21 cellular contexts compared by ENCODE assay signal in the genomic region with DNA sequence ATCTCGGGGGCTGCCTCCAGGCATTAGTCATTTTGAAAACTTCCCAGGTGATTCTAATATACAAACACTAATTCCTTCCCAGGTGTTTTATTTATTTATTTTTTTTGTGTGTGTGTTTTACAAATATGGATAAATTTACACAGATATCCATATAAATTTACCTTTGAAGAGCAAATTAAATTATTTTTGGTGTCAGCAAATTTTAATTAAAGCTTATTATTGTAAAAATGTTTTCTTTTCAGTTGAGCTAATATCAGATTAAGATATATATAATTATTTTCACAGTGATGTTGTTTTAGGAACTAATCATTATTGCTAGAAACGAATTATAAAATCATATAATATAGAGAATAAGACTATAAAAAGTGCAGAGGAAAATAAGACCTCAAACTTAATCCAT.
DNase-seq lines count a peak whose midpoint lies in the region; ATAC-seq, FAIRE-seq and TF ChIP-seq lines count a peak whose summit lies in the region.
"Had no signal": no experiment of that assay in that cellular context is flagged by ENCODE, and none has a peak within 500 bp of the region (broad histone marks: within the 10 kb centered on the region; RNA-seq: fewer than 3 reads in every experiment).

No MANE protein-coding gene starts in this region.

- H3K4me3 ChIP-seq in K562 (no peak overlapping the region), neuronal stem cell (ENCODE audit: low read length in 2 of 2) (no peak overlapping the region)
- H3K4me3 ChIP-seq: BLaER1, GM12878 had no signal

- ATAC-seq in K562, result no peak
- ATAC-seq: GM12878 had no signal

- TF ChIP-seq EP300 in K562 (IDR thresholded peaks at IDR 0.05; ENCODE audit: low read length), result no peak

- H3K9ac ChIP-seq in K562 (ENCODE audit: insufficient read depth in 1 of 2, low read depth in 2 of 2, low read length in 2 of 2), result no peak overlapping the region
- H3K9ac ChIP-seq in neuronal stem cell (ENCODE audit: low read depth, low read length, poor library complexity), result no peak overlapping the region
- H3K9ac ChIP-seq: BLaER1 had no signal

- no peaks in the 10 kb centered on the region for H3K36me3 ChIP-seq in K562 (ENCODE audit: control insufficient read depth, insufficient read depth, low read length)
- no peaks in the 10 kb centered on the region for H3K36me3 ChIP-seq in neuronal stem cell (replicated peaks in 1 of 2; ENCODE audit: control insufficient read depth in 2 of 2, insufficient read depth in 2 of 2, low read length in 2 of 2)
- H3K36me3 ChIP-seq: BE2C, BLaER1 had no signal

- H3K4ac ChIP-seq in neuronal stem cell (ENCODE audit: low read length), result no peak overlapping the region

- H2BK120ac ChIP-seq in neuronal stem cell (ENCODE audit: low read depth, low read length), result no peak overlapping the region

- CTCF ChIA-PET in K562 (lab: Yijun Ruan, JAX; ENCODE audit: low intra/inter-chr PET ratio), result no interaction called here

- H3K9me3 ChIP-seq in K562 (replicated peaks; ENCODE audit: control insufficient read depth, insufficient read depth, low read depth, low read length), result no peaks in the 10 kb centered on the region
- H3K9me3 ChIP-seq in neuronal stem cell (replicated peaks in 1 of 2; ENCODE audit: control insufficient read depth in 2 of 2, insufficient read depth in 1 of 2, low read depth in 1 of 2, low read length in 2 of 2), result no peaks in the 10 kb centered on the region
- H3K9me3 ChIP-seq: BE2C, BLaER1 had no signal

- no peak overlapping the region for H3K14ac ChIP-seq in neuronal stem cell (ENCODE audit: low read length)

- BruUV-seq in K562 (replicated peaks; lab: Mats Ljungman, UMichigan), result no TSS peak

- H2BK12ac ChIP-seq in neuronal stem cell (ENCODE audit: low read length), result no peak overlapping the region

- H2AK5ac ChIP-seq in neuronal stem cell (ENCODE audit: low read depth, low read length), result no peak overlapping the region

- FAIRE-seq in K562 (lab: Jason Lieb, UNC) (no peak), frontal cortex (lab: Jason Lieb, UNC) (peak; percentile 52)
- FAIRE-seq: A204.1, GM12878, GM12892, GM18507 had no signal

- no peak overlapping the region for H4K91ac ChIP-seq in neuronal stem cell (ENCODE audit: low read depth, low read length, poor library complexity)

- H4K20me1 ChIP-seq in K562 (replicated peaks; ENCODE audit: control insufficient read depth, insufficient read depth, low read length), result no peaks in the 10 kb centered on the region
- H4K20me1 ChIP-seq: BLaER1 had no signal

- no peak for TF ChIP-seq POLR2A in K562 (conservative IDR thresholded peaks at IDR 0.05)

- H3K27ac ChIP-seq in K562 (ENCODE audit: extremely low read depth, low read depth, low read length), result no peak overlapping the region
- H3K27ac ChIP-seq in neuronal stem cell (replicated peaks; ENCODE audit: low read length), result no peak overlapping the region
- H3K27ac ChIP-seq: BLaER1 had no signal

- H3K4me2 ChIP-seq in K562 (ENCODE audit: insufficient read depth, low read length) (no peak overlapping the region), neuronal stem cell (ENCODE audit: insufficient read depth, low read length, poor library complexity, severe bottlenecking) (no peak overlapping the region)
- H3K4me2 ChIP-seq: BLaER1 had no signal

- no peak overlapping the region for H3K18ac ChIP-seq in neuronal stem cell (ENCODE audit: low read length)

- H2BK5ac ChIP-seq in neuronal stem cell (ENCODE audit: low read length), result no peak overlapping the region

- in situ Hi-C loops in K562 (cut with MboI), result no loop called here

- H3K23ac ChIP-seq in neuronal stem cell (ENCODE audit: low read depth, low read length, poor library complexity), result no peak overlapping the region

- intact Hi-C loops in K562 (cut with micrococcal nuclease), result no loop called here

- WGBS in K562 (ENCODE audit: insufficient coverage, low coverage, missing lambda C conversion rate), result 13% methylated on average over 2 of the region's 2 CpGs
- WGBS in neuronal stem cell (ENCODE audit: extremely low coverage in 2 of 2, insufficient read length in 2 of 2, insufficient replicate concordance in 1 of 2), 2 donors, result no CpG with 5 or more reads among the region's 2 CpGs

- no peaks in the 10 kb centered on the region for H3K79me2 ChIP-seq in K562 (ENCODE audit: control insufficient read depth, insufficient read depth, low read length)

- no peak for TF ChIP-seq RAD21 in K562 (CRISPR knock-in tag; conservative IDR thresholded peaks at IDR 0.05 in 1 of 2, IDR thresholded peaks at IDR 0.05 in 1 of 2)

- no peaks in the 10 kb centered on the region for H3K9me1 ChIP-seq in K562 (ENCODE audit: control insufficient read depth, insufficient read depth, low read length)

- DNase-seq in K562 (ENCODE audit: extremely low read depth in 1 of 4, low spot score in 3 of 4), result no peak
- no peak for DNase-seq in frontal cortex (ENCODE audit: low spot score in 2 of 2)
- no peak for DNase-seq in NCI-H1694 treated with DMSO at 0.1 percent for 48 hours (lab: John Stamatoyannopoulos, UW)
- DNase-seq in DMS114 treated with DMSO at 0.1 percent for 48 hours (lab: John Stamatoyannopoulos, UW; ENCODE audit: unreplicated experiment), result no peak
- no peak for DNase-seq in neuronal stem cell (ENCODE audit: low spot score)
- DNase-seq: 8988T; ACHN; BE2C; C1 segment of cervical spinal cord; CD4-positive, alpha-beta memory T cell; CD4-positive, CD25-positive, alpha-beta regulatory T cell; CD8-positive, alpha-beta memory T cell; COR-L47; DMS 273 treated with DMSO at 0.1 percent for 48 hours; DMS79 treated with DMSO at 0.1 percent for 48 hours; GDM1 had no signal

- H3K79me1 ChIP-seq in neuronal stem cell (ENCODE audit: low read depth, low read length), result no peaks in the 10 kb centered on the region

- H3K27me3 ChIP-seq in K562 (ENCODE audit: control insufficient read depth in 2 of 2, insufficient read depth in 2 of 2, low read length in 2 of 2) (no peaks in the 10 kb centered on the region), neuronal stem cell (ENCODE audit: control insufficient read depth in 3 of 3, insufficient read depth in 3 of 3, low read depth in 1 of 3, low read length in 3 of 3) (no peaks in the 10 kb centered on the region)
- H3K27me3 ChIP-seq: BE2C, BLaER1 had no signal

- H2BK15ac ChIP-seq in neuronal stem cell (ENCODE audit: low read length), result no peak overlapping the region

- no peaks in the 10 kb centered on the region for H3K4me1 ChIP-seq in K562 (replicated peaks in 1 of 2; ENCODE audit: control insufficient read depth in 2 of 2, insufficient read depth in 2 of 2, low read length in 2 of 2)
- no peaks in the 10 kb centered on the region for H3K4me1 ChIP-seq in neuronal stem cell (ENCODE audit: control insufficient read depth in 2 of 2, insufficient read depth in 1 of 2, low read depth in 1 of 2, low read length in 2 of 2)
- H3K4me1 ChIP-seq: BE2C, BLaER1 had no signal

- no peak overlapping the region for H2AFZ ChIP-seq in K562 (ENCODE audit: low read depth, low read length)
- no peak overlapping the region for H2AFZ ChIP-seq in neuronal stem cell (ENCODE audit: low read length)

- POLR2A ChIA-PET in K562 (lab: Yijun Ruan, JAX), result interaction anchor here (1.2 kb wide), 1 partner anchor 342 kb away, joined by 3 read pairs; no protein-coding TSS in a partner anchor

- no peak for TF ChIP-seq CTCF in K562 (IDR thresholded peaks at IDR 0.05 in 2 of 3, conservative IDR thresholded peaks at IDR 0.05 in 1 of 3; ENCODE audit: insufficient read depth in 2 of 3, low read depth in 1 of 3, low read length in 3 of 3)

- H4K8ac ChIP-seq in neuronal stem cell (ENCODE audit: low read depth, low read length), result no peak overlapping the region

TF ChIP-seq in K562, 482 proteins besides CTCF, POLR2A, EP300 and RAD21:
- TF ChIP-seq ZNF316 (IDR thresholded peaks at IDR 0.05) (peak; percentile 80), SIN3B (IDR thresholded peaks at IDR 0.05; ENCODE audit: low read depth) (no peak), C11orf30 (IDR thresholded peaks at IDR 0.05; ENCODE audit: low read depth) (peak; percentile 46; the same call in 1 of the 2 replicates)
